In genomic region chr2:191446910-191447309, GRCh38 we compare ENCODE assay signal across 3 cellular contexts.
A peak's percentile ranks its signal among the peaks of the same experiment; 100 is the strongest.
TF ChIP-seq lines count a peak whose summit lies in the region.

No MANE protein-coding gene starts in this region.

TF ChIP-seq in A549, 52 proteins besides CTCF, POLR2A, EP300 and RAD21:
- TF ChIP-seq TP53 (CRISPR knock-in tag; IDR thresholded peaks at IDR 0.05): no peak
- TF ChIP-seq RCOR1 (IDR thresholded peaks at IDR 0.05; ENCODE audit: low read depth, low read length): no peak
- no peak for TF ChIP-seq ZNF302 (CRISPR knock-in tag; IDR thresholded peaks at IDR 0.05)
- TF ChIP-seq CEBPB (IDR thresholded peaks at IDR 0.05): peak; percentile 55 to 62; a peak in 2 of 4 replicates
- no peak for TF ChIP-seq HES2 (IDR thresholded peaks at IDR 0.05)
- no peak for TF ChIP-seq REST (IDR thresholded peaks at IDR 0.05)

TF ChIP-seq in IMR-90, 13 proteins besides CTCF, POLR2A, EP300 and RAD21:
- TF ChIP-seq ELK1 (IDR thresholded peaks at IDR 0.05; ENCODE audit: borderline replicate concordance, low read depth, low read length) (no peak), MAFK (IDR thresholded peaks at IDR 0.05; ENCODE audit: low read depth, low read length) (no peak), CHD1 (IDR thresholded peaks at IDR 0.05; ENCODE audit: low read depth, low read length) (no peak), CEBPB (IDR thresholded peaks at IDR 0.05; ENCODE audit: low read depth, low read length) (peak; percentile 73; the same call in 1 of the 2 replicates), USF2 (IDR thresholded peaks at IDR 0.05; ENCODE audit: low read depth, low read length) (no peak), NFE2L2 (IDR thresholded peaks at IDR 0.05; ENCODE audit: low read depth, low read length) (no peak), RFX5 (IDR thresholded peaks at IDR 0.05; ENCODE audit: low read depth, low read length) (no peak)
TF ChIP-seq in IMR-90: peak in this region for 1.

TF ChIP-seq in H1, 55 proteins besides CTCF, POLR2A, EP300 and RAD21:
- TF ChIP-seq HDAC6 (IDR thresholded peaks at IDR 0.05; ENCODE audit: low read depth, low read length) (no peak), CEBPB (IDR thresholded peaks at IDR 0.05; ENCODE audit: low read depth, low read length) (peak; percentile 14; the same call in 1 of the 2 replicates)
